21 cellular contexts compared by ENCODE assay signal in the genomic region with DNA sequence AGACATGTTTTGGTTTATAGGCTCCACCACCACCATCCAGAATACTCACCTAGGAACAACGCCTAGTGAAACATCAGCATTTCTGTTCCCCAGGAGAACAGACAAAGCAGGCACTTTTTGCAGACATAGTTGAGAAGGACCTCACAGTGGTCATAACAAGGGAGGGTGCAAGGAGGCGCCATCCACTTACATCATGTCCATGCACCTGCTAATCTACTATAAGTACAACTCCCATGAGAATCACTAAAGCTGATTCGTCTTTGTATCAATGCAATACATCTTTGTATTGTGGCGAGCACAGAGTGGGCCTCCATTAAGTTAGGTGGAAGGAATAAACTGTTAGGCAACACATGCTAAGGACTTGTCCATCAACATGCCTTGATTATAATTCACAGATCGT.
DNase-seq lines count a peak whose midpoint lies in the region; ATAC-seq, FAIRE-seq and TF ChIP-seq lines count a peak whose summit lies in the region.
"Had no signal": no experiment of that assay in that cellular context is flagged by ENCODE, and none has a peak within 500 bp of the region (broad histone marks: within the 10 kb centered on the region; RNA-seq: fewer than 3 reads in every experiment).

No MANE protein-coding gene starts in this region.

- CTCF ChIA-PET in PC-3 (lab: Charles Lee) (no interaction called here), H1 (lab: Charles Lee; ENCODE audit: partially characterized antibody) (interaction anchor here (0.7 to 5.8 kb wide), 17 partner anchors 10 to 256 kb away, joined by 3 to 41 read pairs (median 4); no protein-coding TSS in a partner anchor)

- H3K9ac ChIP-seq in PC-3 (ENCODE audit: low read length) (no peak overlapping the region), H1 (replicated peaks in 1 of 4; ENCODE audit: extremely low read depth in 1 of 4, low read depth in 3 of 4, low read length in 3 of 4) (no peak overlapping the region)

- intact Hi-C loops in PC-3 (cut with micrococcal nuclease) = no loop called here

- H3K27ac ChIP-seq in C4-2B (peak overlapping the region; percentile 34; the same call in 1 of the 2 replicates), GM23338 (ENCODE audit: low read depth) (0 out of 2 replicates have a peak overlapping the region, but pooled peaks have one; percentile 22), PC-3 (ENCODE audit: low read length) (no peak overlapping the region), H1 (ENCODE audit: low read depth, low read length) (no peak overlapping the region)

- H3K36me3 Mint-ChIP-seq in GM23338 (ENCODE audit: low read depth) (no peaks in the 10 kb centered on the region), type B pancreatic cell (no peaks in the 10 kb centered on the region), T-helper 17 cell (ENCODE audit: low read depth) (no peaks in the 10 kb centered on the region)
- no peaks in the 10 kb centered on the region for H3K36me3 Mint-ChIP-seq in stimulated activated naive B cell treated with anti-CD40 and anti-IgM and Interleukin-4, amounts not matched to agents 10 μg/mL and 1 μg/mL and 100 μg/mL, for 72 hours

- H3K36me3 ChIP-seq in GM23338 (ENCODE audit: insufficient read depth) (no peaks in the 10 kb centered on the region), PC-3 (ENCODE audit: low read depth, low read length) (no peaks in the 10 kb centered on the region), H1 (ENCODE audit: control insufficient read depth in 2 of 4, insufficient read depth in 4 of 4, low read length in 3 of 4) (no peaks in the 10 kb centered on the region)
- H3K36me3 ChIP-seq: HAP-1 had no signal

- H3K9me2 ChIP-seq in GM23338 (ENCODE audit: insufficient read depth) (0 out of 2 replicates have a peak, but pooled peaks cover 3% of the 10 kb centered on the region), PC-3 (replicated peaks; ENCODE audit: low read length) (no peaks in the 10 kb centered on the region)

- no peak overlapping the region for H2AK5ac ChIP-seq in H1 (ENCODE audit: low read depth, low read length)

- TF ChIP-seq POLR2A in H1 (IDR thresholded peaks at IDR 0.05; ENCODE audit: control extremely low read depth in 1 of 2, low read depth in 2 of 2, low read length in 2 of 2) = no peak

- H3F3A ChIP-seq in GM23338 (replicated peaks; ENCODE audit: low read depth) (no peaks in the 10 kb centered on the region), PC-3 (ENCODE audit: low read length, unreplicated experiment) (no peaks in the 10 kb centered on the region)

- H2BK120ac ChIP-seq in H1 (replicated peaks; ENCODE audit: low read depth, low read length) = no peak overlapping the region

- no peak overlapping the region for H3K4ac ChIP-seq in H1 (replicated peaks; ENCODE audit: insufficient read length, low read depth, low read length)

- no peak overlapping the region for H3K4me3 ChIP-seq in GM23338
- no peak overlapping the region for H3K4me3 ChIP-seq in PC-3 (ENCODE audit: low read length)
- H3K4me3 ChIP-seq in H1 (ENCODE audit: extremely low read depth in 1 of 4, insufficient read depth in 2 of 4, low read depth in 3 of 4, low read length in 4 of 4) = no peak overlapping the region
- H3K4me3 ChIP-seq: HAP-1 had no signal

- H4K8ac ChIP-seq in H1 (ENCODE audit: extremely low read depth, insufficient read depth, low read length) = no peak overlapping the region

- no peak overlapping the region for H2AFZ ChIP-seq in GM23338
- no peak overlapping the region for H2AFZ ChIP-seq in PC-3 (ENCODE audit: low read length)
- no peak overlapping the region for H2AFZ ChIP-seq in H1 (ENCODE audit: low read length)

- no TSS peak for BruUV-seq in PC-3 (replicated peaks; lab: Mats Ljungman, UMichigan)

- no peak overlapping the region for H4K91ac ChIP-seq in H1 (replicated peaks; ENCODE audit: insufficient read length, low read length)

- no peaks in the 10 kb centered on the region for H4K20me1 ChIP-seq in GM23338 (replicated peaks; ENCODE audit: insufficient read depth)
- H4K20me1 ChIP-seq in PC-3 (ENCODE audit: low read length) = no peaks in the 10 kb centered on the region
- no peaks in the 10 kb centered on the region for H4K20me1 ChIP-seq in H1 (replicated peaks in 1 of 2; ENCODE audit: control insufficient read depth in 1 of 2, insufficient read depth in 2 of 2, low read length in 2 of 2)

- H3K4me1 ChIP-seq in GM23338 (ENCODE audit: insufficient read depth) (peaks cover 21% of the 10 kb centered on the region; the same call in 1 of the 2 replicates), PC-3 (ENCODE audit: insufficient read depth, low read length) (peaks cover 10% of the 10 kb centered on the region), H1 (replicated peaks in 1 of 4; ENCODE audit: control insufficient read depth in 3 of 4, insufficient read depth in 4 of 4, low read length in 3 of 4) (peaks cover 0 to 15% (median 5%) of the 10 kb centered on the region in 4 experiments; a peak in 4 of 7 replicates)
- H3K4me1 ChIP-seq: HAP-1 had no signal

- no peak for DNase-seq in GM23338 (ENCODE audit: low spot score)
- DNase-seq in PC-3 = no peak
- no peak for DNase-seq in H1 (ENCODE audit: low read depth in 1 of 2, low spot score in 2 of 2)
- DNase-seq in type B pancreatic cell (ENCODE audit: extremely low spot score, unreplicated experiment) = no peak
- DNase-seq in stimulated activated naive B cell treated with anti-CD40 and anti-IgM and Interleukin-4, amounts not matched to agents 10 μg/mL and 1 μg/mL and 100 μg/mL, for 72 hours = no peak
- DNase-seq in iPS-NIHi11 (ENCODE audit: low spot score) = no peak
- DNase-seq in T-helper 17 cell = no peak
- DNase-seq: ACHN, AML-193, COR-L47, KG1, NCI-H1092, NCI-H1694, NCI-H2107, NCI-H345, Right ventricle myocardium superior, T-helper 1 cell had no signal

- H3K27ac Mint-ChIP-seq in GM23338 = no peak overlapping the region
- no peak overlapping the region for H3K27ac Mint-ChIP-seq in type B pancreatic cell
- no peak overlapping the region for H3K27ac Mint-ChIP-seq in stimulated activated naive B cell treated with anti-CD40 and anti-IgM and Interleukin-4, amounts not matched to agents 10 μg/mL and 1 μg/mL and 100 μg/mL, for 72 hours
- no peak overlapping the region for H3K27ac Mint-ChIP-seq in T-helper 17 cell

- H2BK15ac ChIP-seq in H1 (ENCODE audit: low read length) = no peak overlapping the region

- no peak overlapping the region for H2BK20ac ChIP-seq in H1 (ENCODE audit: low read length)

- H3K79me2 ChIP-seq in GM23338 (replicated peaks; ENCODE audit: insufficient read depth) (no peaks in the 10 kb centered on the region), PC-3 (ENCODE audit: low read length) (0 out of 2 replicates have a peak, but pooled peaks cover 4% of the 10 kb centered on the region), H1 (ENCODE audit: control insufficient read depth in 1 of 2, insufficient read depth in 2 of 2, low read length in 2 of 2) (no peaks in the 10 kb centered on the region)

- H3K27me3 ChIP-seq in GM23338 (ENCODE audit: insufficient read depth) (no peaks in the 10 kb centered on the region), PC-3 (ENCODE audit: low read length) (no peaks in the 10 kb centered on the region), H1 (replicated peaks in 1 of 4; ENCODE audit: control insufficient read depth in 3 of 4, extremely low read depth in 1 of 4, insufficient read depth in 3 of 4, low read length in 3 of 4) (no peaks in the 10 kb centered on the region)

- TF ChIP-seq EP300 in H1 (IDR thresholded peaks at IDR 0.05; ENCODE audit: borderline replicate concordance in 1 of 2, low read depth in 2 of 2, low read length in 2 of 2) = no peak

- H3K79me1 ChIP-seq in H1 (ENCODE audit: low read depth, low read length) = no peaks in the 10 kb centered on the region

- POLR2A ChIA-PET in PC-3 (lab: Charles Lee; ENCODE audit: unreplicated experiment) (no interaction called here), H1 (lab: Charles Lee; ENCODE audit: partially characterized antibody) (interaction anchor here (1.1 kb wide), 1 partner anchor 12 kb away, joined by 3 read pairs; no protein-coding TSS in a partner anchor)

- H3K23ac ChIP-seq in H1 (ENCODE audit: insufficient read length) = no peak overlapping the region

- no peak for ATAC-seq in GM23338
- no peak for ATAC-seq in PC-3
- no peak for ATAC-seq in stimulated activated naive B cell treated with anti-CD40 and anti-IgM and Interleukin-4, amounts not matched to agents 10 μg/mL and 1 μg/mL and 100 μg/mL, for 72 hours (replicated peaks)
- no peak for ATAC-seq in T-helper 17 cell

- H2BK12ac ChIP-seq in H1 (ENCODE audit: low read depth, low read length) = no peak overlapping the region; the same call in 1 of the 2 replicates

- no peak overlapping the region for H3K4me2 ChIP-seq in GM23338
- no peak overlapping the region for H3K4me2 ChIP-seq in PC-3 (ENCODE audit: low read length)
- no peak overlapping the region for H3K4me2 ChIP-seq in H1 (ENCODE audit: insufficient read depth in 1 of 2, low read depth in 2 of 2, low read length in 2 of 2)

- H3K9me3 ChIP-seq in PC-3 (ENCODE audit: low read length) (no peaks in the 10 kb centered on the region), H1 (ENCODE audit: insufficient read depth in 2 of 2, low read depth in 1 of 2, low read length in 1 of 2) (no peaks in the 10 kb centered on the region), T-helper 17 cell (ENCODE audit: control insufficient read depth, low read length, poor library complexity, severe bottlenecking) (no peaks in the 10 kb centered on the region)
- H3K9me3 ChIP-seq: HAP-1 had no signal

- no peaks in the 10 kb centered on the region for H3K23me2 ChIP-seq in H1 (ENCODE audit: low read depth, low read length)

- H3K27me3 Mint-ChIP-seq in GM23338 (ENCODE audit: insufficient read depth, low read depth, poor library complexity) (peaks cover 1% of the 10 kb centered on the region), type B pancreatic cell (no peaks in the 10 kb centered on the region), T-helper 17 cell (peaks cover 23% of the 10 kb centered on the region)
- peaks cover 12 to 28% of the 10 kb centered on the region in 2 donors for H3K27me3 Mint-ChIP-seq in stimulated activated naive B cell treated with anti-CD40 and anti-IgM and Interleukin-4, amounts not matched to agents 10 μg/mL and 1 μg/mL and 100 μg/mL, for 72 hours

- H3K9me3 Mint-ChIP-seq in GM23338 = no peaks in the 10 kb centered on the region
- H3K9me3 Mint-ChIP-seq in type B pancreatic cell = no peaks in the 10 kb centered on the region
- H3K9me3 Mint-ChIP-seq in stimulated activated naive B cell treated with anti-CD40 and anti-IgM and Interleukin-4, amounts not matched to agents 10 μg/mL and 1 μg/mL and 100 μg/mL, for 72 hours = no peaks in the 10 kb centered on the region

- peaks cover 20% of the 10 kb centered on the region for H3K4me1 Mint-ChIP-seq in GM23338
- no peaks in the 10 kb centered on the region for H3K4me1 Mint-ChIP-seq in type B pancreatic cell (ENCODE audit: unreplicated experiment)
- H3K4me1 Mint-ChIP-seq in stimulated activated naive B cell treated with anti-CD40 and anti-IgM and Interleukin-4, amounts not matched to agents 10 μg/mL and 1 μg/mL and 100 μg/mL, for 72 hours = no peaks in the 10 kb centered on the region
- peaks cover 2% of the 10 kb centered on the region for H3K4me1 Mint-ChIP-seq in T-helper 17 cell

- H2BK5ac ChIP-seq in H1 (ENCODE audit: low read depth, low read length) = no peak overlapping the region

- H3K56ac ChIP-seq in H1 (replicated peaks; ENCODE audit: insufficient read length, low read depth, low read length) = no peak overlapping the region

- H4K5ac ChIP-seq in H1 (ENCODE audit: insufficient read length, low read depth, low read length) = no peak overlapping the region

- WGBS in H1 (ENCODE audit: extremely low coverage in 1 of 2, insufficient coverage in 1 of 2, insufficient read length in 1 of 2, insufficient replicate concordance in 2 of 2, low coverage in 1 of 2, low lambda C conversion rate in 2 of 2, missing lambda C conversion rate in 1 of 2), 2 experiments = 86% methylated on average over 5 of the region's 5 CpGs; no CpG with 5 or more reads in 1 of the 2 experiments

- TF ChIP-seq RAD21 in H1 (IDR thresholded peaks at IDR 0.05 in 1 of 2, conservative IDR thresholded peaks at IDR 0.05 in 1 of 2; ENCODE audit: low read depth in 2 of 2, low read length in 2 of 2) = peak; percentile 12 to 39; a peak in 2 of 4 replicates

- no peak for FAIRE-seq in H1 (lab: Jason Lieb, UNC)
- FAIRE-seq: GM19239, RCC 7860 had no signal

- H3K14ac ChIP-seq in H1 (ENCODE audit: insufficient read length) = no peak overlapping the region

- H3K18ac ChIP-seq in H1 (ENCODE audit: extremely low read depth, low read length) = no peak overlapping the region

- TF ChIP-seq CTCF in C4-2B (conservative IDR thresholded peaks at IDR 0.05) (no peak), GM23338 (conservative IDR thresholded peaks at IDR 0.05; ENCODE audit: low read depth in 2 of 2) (peak in 1 of 2 experiments; percentile 38; a peak in 2 of 4 replicates), PC-3 (conservative IDR thresholded peaks at IDR 0.05; ENCODE audit: low read depth, low read length) (peak; percentile 39), H1 (IDR thresholded peaks at IDR 0.05; ENCODE audit: control extremely low read depth in 1 of 3, insufficient read depth in 1 of 3, low read depth in 1 of 3, low read length in 3 of 3) (peak in 2 of 3 experiments; percentile 8 to 34; a peak in 2 of 4 replicates), type B pancreatic cell (conservative IDR thresholded peaks at IDR 0.05) (no peak)

- no peak overlapping the region for H3K4me3 Mint-ChIP-seq in GM23338
- H3K4me3 Mint-ChIP-seq in type B pancreatic cell = no peak overlapping the region
- H3K4me3 Mint-ChIP-seq in stimulated activated naive B cell treated with anti-CD40 and anti-IgM and Interleukin-4, amounts not matched to agents 10 μg/mL and 1 μg/mL and 100 μg/mL, for 72 hours = no peak overlapping the region
- no peak overlapping the region for H3K4me3 Mint-ChIP-seq in T-helper 17 cell

Comparison
In these comparisons a context has a peak if more than half of its experiments do, and no peak if none do; other contexts are left out.
1. H3K27ac ChIP-seq: peak in C4-2B (single experiment) and GM23338 (single experiment); none in PC-3 (single experiment) and H1 (single experiment).
2. CTCF ChIP-seq: peak in PC-3 (single experiment) and H1 (2 of 3); none in C4-2B (single experiment) and type B pancreatic cell (single experiment).